In the genomic region with DNA sequence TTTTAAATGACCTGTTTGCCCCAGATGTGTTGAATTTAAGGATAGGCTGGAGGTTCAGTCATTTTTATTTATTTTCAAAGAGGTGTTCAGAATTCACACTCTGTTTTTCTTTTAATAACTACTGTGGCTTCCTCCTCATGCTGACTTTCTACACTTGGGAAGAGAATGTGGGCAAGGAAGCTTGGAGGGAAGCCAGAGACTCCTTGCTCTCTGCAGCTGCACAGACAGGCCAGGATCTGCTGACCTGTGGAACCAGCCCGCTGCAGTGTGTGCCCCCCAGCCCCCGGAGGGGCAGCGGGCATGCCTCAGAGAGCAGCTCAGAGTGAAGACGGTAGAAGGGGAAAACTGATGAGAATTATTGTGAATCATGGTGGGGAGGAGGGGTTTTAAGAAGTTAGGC, we compare ENCODE assay signal across 27 cellular contexts. TPM values are rescaled to one million over a fixed set of nuclear protein-coding genes. Genes with fewer than 3 reads are reported as not detected.
DNase-seq lines count a peak whose midpoint lies in the region; ATAC-seq and TF ChIP-seq lines count a peak whose summit lies in the region.
"Had no signal": no experiment of that assay in that cellular context is flagged by ENCODE, and none has a peak within 500 bp of the region (broad histone marks: within the 10 kb centered on the region; RNA-seq: fewer than 3 reads in every experiment).

No MANE protein-coding gene starts in this region.

- CTCF ChIA-PET in RWPE1 (lab: Yijun Ruan, JAX) = no interaction called here

- peak overlapping the region in 2 of 11 experiments; percentile 18 to 29; a peak in 1 of 22 replicates for H3K9ac ChIP-seq in BLaER1 treated with 17β-estradiol and CSF1 and Interleukin-3, amounts not matched to agents 10 nM and 100 nM

- peaks cover 0 to 83% (median 4%) of the 10 kb centered on the region in 11 experiments; a peak in 8 of 22 replicates for H4K20me1 ChIP-seq in BLaER1 treated with 17β-estradiol and CSF1 and Interleukin-3, amounts not matched to agents 10 nM and 100 nM

- peak overlapping the region in 9 of 11 experiments; percentile 6 to 59 (median 44); a peak in 16 of 22 replicates for H3K4me2 ChIP-seq in BLaER1 treated with 17β-estradiol and CSF1 and Interleukin-3, amounts not matched to agents 10 nM and 100 nM

- H3K4me1 ChIP-seq in BLaER1 treated with 17β-estradiol and CSF1 and Interleukin-3, amounts not matched to agents 10 nM and 100 nM = peaks cover 10 to 37% (median 13%) of the 10 kb centered on the region in 10 experiments

- no peaks in the 10 kb centered on the region for H3K9me3 ChIP-seq in BLaER1 treated with 17β-estradiol and CSF1 and Interleukin-3, amounts not matched to agents 10 nM and 100 nM (replicated peaks in 1 of 11)
- H3K9me3 ChIP-seq: gastroesophageal sphincter, spleen, thoracic aorta had no signal

- TF ChIP-seq CTCF in RWPE1 (conservative IDR thresholded peaks at IDR 0.05; ENCODE audit: low read depth) (no peak), fibroblast of the aortic adventitia (IDR thresholded peaks at IDR 0.05; ENCODE audit: insufficient read depth, low read length) (no peak)

- DNase-seq in RWPE1 (ENCODE audit: low spot score) (no peak), fibroblast of the aortic adventitia (ENCODE audit: low read depth) (peak; percentile 18), myocyte (ENCODE audit: low read depth) (peak; percentile 57), NAMALWA (ENCODE audit: low spot score) (no peak)
- DNase-seq: ACHN; activated B cell treated with CpG ODN at 0.5 μM for 24 hours; activated CD4-positive, alpha-beta T cell treated with anti-CD3 and anti-CD28 coated beads, Interleukin-2, amount 50 U/mL, for 4 hours; aorta; effector memory CD4-positive, alpha-beta T cell; EL; HCEC 1CT; mammary epithelial cell; NCI-H1092; NCI-H187 treated with DMSO at 0.1 percent for 48 hours; NCI-H526; nucleus accumbens; spleen; stimulated activated CD4-positive, alpha-beta T cell treated with anti-CD3 and anti-CD28 coated beads, Interleukin-2, amount 100 ng/mL, for 48 hours; T-helper 9 cell had no signal

- no peak for ATAC-seq in esophagus mucosa
- ATAC-seq in HG03196 (IDR thresholded peaks at IDR 0.05; ENCODE audit: unreplicated experiment) = no peak
- no peak for ATAC-seq in HG03520 (IDR thresholded peaks at IDR 0.05; ENCODE audit: unreplicated experiment)
- ATAC-seq: gastroesophageal sphincter; stimulated activated memory B cell treated with anti-CD40 and anti-IgM and Interleukin-4, amounts not matched to agents 10 μg/mL and 1 μg/mL and 100 μg/mL, for 72 hours had no signal

- H3K27me3 ChIP-seq in BLaER1 treated with 17β-estradiol and CSF1 and Interleukin-3, amounts not matched to agents 10 nM and 100 nM = no peaks in the 10 kb centered on the region
- H3K27me3 ChIP-seq: gastroesophageal sphincter, spleen had no signal

- H3K27ac ChIP-seq in BLaER1 treated with 17β-estradiol and CSF1 and Interleukin-3, amounts not matched to agents 10 nM and 100 nM = no peak overlapping the region
- H3K27ac ChIP-seq in RWPE1 = peak overlapping the region; percentile 23; the same call in 1 of the 2 replicates
- H3K27ac ChIP-seq: C4-2B, gastroesophageal sphincter, spleen, thoracic aorta had no signal

- H3K4me3 ChIP-seq in BLaER1 treated with 17β-estradiol and CSF1 and Interleukin-3, amounts not matched to agents 10 nM and 100 nM = no peak overlapping the region
- H3K4me3 ChIP-seq in fibroblast of the aortic adventitia (ENCODE audit: low read depth, low read length) = no peak overlapping the region
- H3K4me3 ChIP-seq: gastroesophageal sphincter, spleen, thoracic aorta had no signal

- POLR2A ChIA-PET in RWPE1 (lab: Yijun Ruan, JAX; ENCODE audit: low non-redundant PET) = no interaction called here

- peaks cover 0 to 39% (median 20%) of the 10 kb centered on the region in 11 experiments; a peak in 16 of 22 replicates for H3K36me3 ChIP-seq in BLaER1 treated with 17β-estradiol and CSF1 and Interleukin-3, amounts not matched to agents 10 nM and 100 nM

RNA-seq across cellular contexts. Expression of a gene that starts 16.9 kb away (rescaled TPM):
- total RNA-seq in fibroblast of the aortic adventitia (ENCODE audit: low replicate concordance) (178 and 183 TPM in 2 replicates), myocyte (60.4 and 103 TPM in 2 replicates), esophagus mucosa (58.9 TPM)
- polyA plus RNA-seq in myocyte (2012) = 186 TPM

RNA-seq across cellular contexts. Expression of a gene that starts 50.4 kb away (rescaled TPM):
- total RNA-seq in fibroblast of the aortic adventitia (ENCODE audit: low replicate concordance) (71.7 and 97.2 TPM in 2 replicates), myocyte (175 and 200 TPM in 2 replicates), esophagus mucosa (108 TPM)
- 79.6 TPM for polyA plus RNA-seq in myocyte (2012)

Comparison
In these comparisons a context has a peak if more than half of its experiments do, and no peak if none do; other contexts are left out.
1. DNase-seq: peak in fibroblast of the aortic adventitia (single experiment) and myocyte (single experiment); none in RWPE1 (single experiment) and NAMALWA (single experiment).